Comparison of ENCODE assay signal across 36 cellular contexts in genomic region chr14:30322819-30323218, GRCh38.
"Had no signal": no experiment of that assay in that cellular context is flagged by ENCODE, and none has a peak within 500 bp of the region (broad histone marks: within the 10 kb centered on the region; RNA-seq: fewer than 3 reads in every experiment).

No MANE protein-coding gene starts in this region.

- H3K27ac Mint-ChIP-seq: activated CD4-positive, alpha-beta memory T cell treated with anti-CD3 and anti-CD28 coated beads, Interleukin-2, amount 10 ng/mL, durations not matched to agents 7 days and 5 days; activated CD4-positive, alpha-beta T cell treated with anti-CD3 and anti-CD28 coated beads for 36 hours; activated CD4-positive, alpha-beta T cell treated with anti-CD3 and anti-CD28 coated beads, Interleukin-2, amount 10 ng/mL, durations not matched to agents 7 days and 5 days; activated CD8-positive, alpha-beta memory T cell treated with anti-CD3 and anti-CD28 coated beads, Interleukin-2, amount 10 ng/mL, durations not matched to agents 7 days and 5 days; activated CD8-positive, alpha-beta T cell treated with anti-CD3 and anti-CD28 coated beads, Interleukin-2, amount 10 ng/mL, durations not matched to agents 7 days and 5 days; activated naive CD4-positive, alpha-beta T cell treated with anti-CD3 and anti-CD28 coated beads, Interleukin-2, amount 10 ng/mL, durations not matched to agents 7 days and 5 days; activated naive CD4-positive, alpha-beta T cell treated with anti-CD3 and anti-CD28 coated beads, Interleukin-2, amount 50 U/mL, for 24 hours; activated naive CD8-positive, alpha-beta T cell; activated naive CD8-positive, alpha-beta T cell treated with anti-CD3 and anti-CD28 coated beads, Interleukin-2, amount 10 ng/mL, durations not matched to agents 7 days and 5 days; activated naive CD8-positive, alpha-beta T cell treated with anti-CD3 and anti-CD28 coated beads, Interleukin-2, amount 50 U/mL, for 24 hours; activated T-cell treated with anti-CD3 and anti-CD28 coated beads, Interleukin-2, amount 50 U/mL, for 24 hours; activated T-helper 2 cell treated with anti-CD3 and anti-CD28 coated beads, Interferon-gamma antibody, Interleukin-2, Interleukin-4, amounts not matched to agents 10 μg/mL and 5 μg/mL and 100 μg/mL, durations not matched to agents 14 hours and 24 hours and 36 hours; T-helper 1 cell treated with Interleukin-12 subunit alpha and Interleukin-12 subunit beta and Interleukin-4 antibody, amounts not matched to agents 30 μg/mL and 1 μg/mL, for 36 hours; T-helper 2 cell treated with Interferon-gamma antibody and Interleukin-4, amounts not matched to agents 5 μg/mL and 100 μg/mL, for 36 hours had no signal

- H3K9me3 Mint-ChIP-seq: activated CD4-positive, alpha-beta memory T cell treated with anti-CD3 and anti-CD28 coated beads, Interleukin-2, amount 10 ng/mL, durations not matched to agents 7 days and 5 days; activated CD4-positive, alpha-beta T cell treated with anti-CD3 and anti-CD28 coated beads, Interleukin-2, amount 10 ng/mL, durations not matched to agents 7 days and 5 days; activated naive CD4-positive, alpha-beta T cell treated with anti-CD3 and anti-CD28 coated beads, Interleukin-2, amount 10 ng/mL, durations not matched to agents 7 days and 5 days; activated naive CD4-positive, alpha-beta T cell treated with anti-CD3 and anti-CD28 coated beads, Interleukin-2, amount 50 U/mL, for 24 hours; activated naive CD8-positive, alpha-beta T cell treated with anti-CD3 and anti-CD28 coated beads, Interleukin-2, amount 10 ng/mL, durations not matched to agents 7 days and 5 days; activated naive CD8-positive, alpha-beta T cell treated with anti-CD3 and anti-CD28 coated beads, Interleukin-2, amount 50 U/mL, for 24 hours; activated T-cell treated with anti-CD3 and anti-CD28 coated beads, Interleukin-2, amount 50 U/mL, for 24 hours; activated T-helper 2 cell treated with anti-CD3 and anti-CD28 coated beads, Interferon-gamma antibody, Interleukin-2, Interleukin-4, amounts not matched to agents 10 μg/mL and 5 μg/mL and 100 μg/mL, durations not matched to agents 14 hours and 24 hours and 36 hours; central memory CD8-positive, alpha-beta T cell; T-helper 1 cell treated with Interleukin-12 subunit alpha and Interleukin-12 subunit beta and Interleukin-4 antibody, amounts not matched to agents 30 μg/mL and 1 μg/mL, for 36 hours; T-helper 2 cell treated with Interferon-gamma antibody and Interleukin-4, amounts not matched to agents 5 μg/mL and 100 μg/mL, for 36 hours had no signal

- DNase-seq: activated CD4-positive, alpha-beta memory T cell treated with anti-CD3 and anti-CD28 coated beads, Interleukin-2, amount 10 ng/mL, durations not matched to agents 7 days and 5 days; activated CD4-positive, alpha-beta T cell treated with anti-CD3 and anti-CD28 coated beads for 1 hour; activated CD4-positive, alpha-beta T cell treated with anti-CD3 and anti-CD28 coated beads for 36 hours; activated CD4-positive, alpha-beta T cell treated with anti-CD3 and anti-CD28 coated beads for 48 hours; activated CD4-positive, alpha-beta T cell treated with anti-CD3 and anti-CD28 coated beads, Interleukin-2, amount 10 ng/mL, durations not matched to agents 7 days and 5 days; activated CD4-positive, alpha-beta T cell treated with anti-CD3 and anti-CD28 coated beads, Interleukin-2, amount 50 U/mL, for 48 hours; activated CD4-positive, CD25-positive, alpha-beta regulatory T cell; activated CD8-positive, alpha-beta memory T cell treated with anti-CD3 and anti-CD28 coated beads for 24 hours; activated CD8-positive, alpha-beta memory T cell treated with anti-CD3 and anti-CD28 coated beads, Interleukin-2, amount 10 ng/mL, durations not matched to agents 7 days and 5 days; activated CD8-positive, alpha-beta memory T cell treated with anti-CD3 and anti-CD28 coated beads, Interleukin-2, amount 50 U/mL, for 48 hours; activated CD8-positive, alpha-beta T cell treated with anti-CD3 and anti-CD28 coated beads, Interleukin-2, amount 10 ng/mL, durations not matched to agents 7 days and 5 days; activated effector memory CD4-positive, alpha-beta T cell treated with Interleukin-2 at 50 U/mL for 16 hours; activated gamma-delta T cell; activated naive CD4-positive, alpha-beta T cell treated with anti-CD3 and anti-CD28 coated beads, Interleukin-2, amount 10 ng/mL, durations not matched to agents 7 days and 5 days; activated naive CD4-positive, alpha-beta T cell treated with Interleukin-2 at 50 U/mL for 16 hours; activated naive CD8-positive, alpha-beta T cell treated with anti-CD3 and anti-CD28 coated beads, Interleukin-2, amount 10 ng/mL, durations not matched to agents 7 days and 5 days; activated naive CD8-positive, alpha-beta T cell treated with anti-CD3 and anti-CD28 coated beads, Interleukin-2, amount 50 U/mL, for 24 hours; activated T-cell treated with anti-CD3 and anti-CD28 coated beads, Interleukin-2, amount 50 U/mL, for 24 hours; activated T-cell treated with anti-CD3 and anti-CD28 coated beads, Interleukin-2, amount 50 U/mL, for 48 hours; amygdala; anterior cingulate cortex; caudate nucleus; cerebellar nuclear complex; T-helper 2 cell; T-helper 9 cell had no signal

- H3K4me1 ChIP-seq: ascending aorta had no signal

- H3K4me1 Mint-ChIP-seq: activated CD4-positive, alpha-beta memory T cell treated with anti-CD3 and anti-CD28 coated beads, Interleukin-2, amount 10 ng/mL, durations not matched to agents 7 days and 5 days; activated CD4-positive, alpha-beta T cell treated with anti-CD3 and anti-CD28 coated beads for 36 hours; activated CD4-positive, alpha-beta T cell treated with anti-CD3 and anti-CD28 coated beads, Interleukin-2, amount 10 ng/mL, durations not matched to agents 7 days and 5 days; activated CD8-positive, alpha-beta memory T cell treated with anti-CD3 and anti-CD28 coated beads, Interleukin-2, amount 10 ng/mL, durations not matched to agents 7 days and 5 days; activated naive CD4-positive, alpha-beta T cell treated with anti-CD3 and anti-CD28 coated beads, Interleukin-2, amount 10 ng/mL, durations not matched to agents 7 days and 5 days; activated naive CD4-positive, alpha-beta T cell treated with anti-CD3 and anti-CD28 coated beads, Interleukin-2, amount 50 U/mL, for 24 hours; activated naive CD8-positive, alpha-beta T cell treated with anti-CD3 and anti-CD28 coated beads, Interleukin-2, amount 10 ng/mL, durations not matched to agents 7 days and 5 days; activated naive CD8-positive, alpha-beta T cell treated with anti-CD3 and anti-CD28 coated beads, Interleukin-2, amount 50 U/mL, for 24 hours; central memory CD8-positive, alpha-beta T cell had no signal

- H3K27me3 ChIP-seq: ascending aorta, cardiac muscle cell had no signal

- H3K4me3 ChIP-seq: ascending aorta, cardiac muscle cell had no signal

- H3K36me3 Mint-ChIP-seq: activated CD8-positive, alpha-beta memory T cell treated with anti-CD3 and anti-CD28 coated beads, Interleukin-2, amount 10 ng/mL, durations not matched to agents 7 days and 5 days; activated naive CD4-positive, alpha-beta T cell treated with anti-CD3 and anti-CD28 coated beads, Interleukin-2, amount 10 ng/mL, durations not matched to agents 7 days and 5 days; activated naive CD4-positive, alpha-beta T cell treated with anti-CD3 and anti-CD28 coated beads, Interleukin-2, amount 50 U/mL, for 24 hours; activated naive CD8-positive, alpha-beta T cell; activated naive CD8-positive, alpha-beta T cell treated with anti-CD3 and anti-CD28 coated beads, Interleukin-2, amount 10 ng/mL, durations not matched to agents 7 days and 5 days; brain had no signal

- H3K9me3 ChIP-seq: ascending aorta had no signal

- ATAC-seq: activated CD4-positive, alpha-beta T cell treated with anti-CD3 and anti-CD28 coated beads for 36 hours; activated CD4-positive, CD25-positive, alpha-beta regulatory T cell treated with anti-CD3 and anti-CD28 coated beads, Interleukin-2, amount 50 U/mL, for 24 hours; activated CD8-positive, alpha-beta memory T cell treated with anti-CD3 and anti-CD28 coated beads, Interleukin-2, amount 10 ng/mL, durations not matched to agents 7 days and 5 days; activated CD8-positive, alpha-beta T cell treated with anti-CD3 and anti-CD28 coated beads, Interleukin-2, amount 10 ng/mL, durations not matched to agents 7 days and 5 days; activated naive CD8-positive, alpha-beta T cell treated with anti-CD3 and anti-CD28 coated beads, Interleukin-2, amount 50 U/mL, for 24 hours had no signal

- H3K27me3 Mint-ChIP-seq: activated CD4-positive, alpha-beta memory T cell treated with anti-CD3 and anti-CD28 coated beads, Interleukin-2, amount 10 ng/mL, durations not matched to agents 7 days and 5 days; activated CD4-positive, alpha-beta T cell treated with anti-CD3 and anti-CD28 coated beads, Interleukin-2, amount 10 ng/mL, durations not matched to agents 7 days and 5 days; activated CD8-positive, alpha-beta memory T cell treated with anti-CD3 and anti-CD28 coated beads, Interleukin-2, amount 10 ng/mL, durations not matched to agents 7 days and 5 days; activated naive CD4-positive, alpha-beta T cell treated with anti-CD3 and anti-CD28 coated beads, Interleukin-2, amount 10 ng/mL, durations not matched to agents 7 days and 5 days; activated naive CD4-positive, alpha-beta T cell treated with anti-CD3 and anti-CD28 coated beads, Interleukin-2, amount 50 U/mL, for 24 hours; activated naive CD8-positive, alpha-beta T cell; activated naive CD8-positive, alpha-beta T cell treated with anti-CD3 and anti-CD28 coated beads, Interleukin-2, amount 10 ng/mL, durations not matched to agents 7 days and 5 days; activated naive CD8-positive, alpha-beta T cell treated with anti-CD3 and anti-CD28 coated beads, Interleukin-2, amount 50 U/mL, for 24 hours; central memory CD8-positive, alpha-beta T cell had no signal

- H3K27ac ChIP-seq: ascending aorta, cardiac muscle cell, VCaP had no signal

- H3K36me3 ChIP-seq: ascending aorta, cardiac muscle cell had no signal

- H3K4me3 Mint-ChIP-seq: activated CD4-positive, alpha-beta memory T cell treated with anti-CD3 and anti-CD28 coated beads, Interleukin-2, amount 10 ng/mL, durations not matched to agents 7 days and 5 days; activated CD4-positive, alpha-beta T cell treated with anti-CD3 and anti-CD28 coated beads for 36 hours; activated CD4-positive, alpha-beta T cell treated with anti-CD3 and anti-CD28 coated beads, Interleukin-2, amount 10 ng/mL, durations not matched to agents 7 days and 5 days; activated CD8-positive, alpha-beta memory T cell treated with anti-CD3 and anti-CD28 coated beads, Interleukin-2, amount 10 ng/mL, durations not matched to agents 7 days and 5 days; activated CD8-positive, alpha-beta T cell treated with anti-CD3 and anti-CD28 coated beads, Interleukin-2, amount 10 ng/mL, durations not matched to agents 7 days and 5 days; activated naive CD4-positive, alpha-beta T cell treated with anti-CD3 and anti-CD28 coated beads, Interleukin-2, amount 10 ng/mL, durations not matched to agents 7 days and 5 days; activated naive CD4-positive, alpha-beta T cell treated with anti-CD3 and anti-CD28 coated beads, Interleukin-2, amount 50 U/mL, for 24 hours; activated naive CD8-positive, alpha-beta T cell; activated naive CD8-positive, alpha-beta T cell treated with anti-CD3 and anti-CD28 coated beads, Interleukin-2, amount 10 ng/mL, durations not matched to agents 7 days and 5 days; activated naive CD8-positive, alpha-beta T cell treated with anti-CD3 and anti-CD28 coated beads, Interleukin-2, amount 50 U/mL, for 24 hours; activated T-cell treated with anti-CD3 and anti-CD28 coated beads, Interleukin-2, amount 50 U/mL, for 24 hours; brain; central memory CD8-positive, alpha-beta T cell; T-helper 1 cell treated with Interleukin-12 subunit alpha and Interleukin-12 subunit beta and Interleukin-4 antibody, amounts not matched to agents 30 μg/mL and 1 μg/mL, for 36 hours; T-helper 2 cell treated with Interferon-gamma antibody and Interleukin-4, amounts not matched to agents 5 μg/mL and 100 μg/mL, for 36 hours had no signal
